10 cellular contexts compared by ENCODE assay signal in the genomic region with DNA sequence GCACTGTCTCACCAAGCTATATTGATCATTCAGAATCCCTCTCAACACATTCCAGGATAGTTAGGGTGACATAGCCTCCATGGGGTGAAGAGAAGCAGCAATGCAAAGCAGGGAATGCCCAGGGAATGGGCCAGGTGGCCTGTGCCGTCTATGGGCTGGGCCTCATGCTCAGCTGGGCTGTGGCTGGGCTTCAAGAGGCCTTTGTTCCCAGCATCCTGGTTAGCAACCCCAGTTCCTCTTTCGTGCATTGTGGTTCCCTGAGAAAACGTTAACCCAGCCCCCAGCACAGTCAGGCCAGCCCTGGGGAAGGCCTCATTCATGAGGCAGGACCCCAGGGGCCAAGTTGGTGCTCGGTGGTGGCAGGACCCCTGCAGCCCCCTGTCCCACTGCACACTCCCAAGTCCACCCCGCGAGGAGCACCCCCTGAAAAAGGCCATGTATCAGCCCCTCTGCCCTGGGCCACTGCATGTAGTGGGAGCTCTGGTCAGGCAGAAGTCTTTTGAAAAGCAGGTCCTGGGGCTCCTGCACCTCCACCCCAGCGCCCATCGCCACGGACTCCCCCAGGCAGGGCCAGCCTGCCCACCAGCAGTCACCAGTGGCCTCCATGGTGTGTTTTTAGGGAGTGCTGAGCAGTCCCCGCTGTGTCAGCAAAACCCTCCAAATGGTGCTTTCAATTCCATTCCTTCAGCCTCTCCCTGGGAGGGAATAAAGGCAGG. TPM values are rescaled to one million over a fixed set of nuclear protein-coding genes. Genes with fewer than 3 reads are reported as not detected.
DNase-seq lines count a peak whose midpoint lies in the region; ATAC-seq and TF ChIP-seq lines count a peak whose summit lies in the region.
"Had no signal": no experiment of that assay in that cellular context is flagged by ENCODE, and none has a peak within 500 bp of the region (broad histone marks: within the 10 kb centered on the region; RNA-seq: fewer than 3 reads in every experiment).

No MANE protein-coding gene starts in this region.

- DNase-seq in activated CD4-positive, alpha-beta T cell treated with anti-CD3 and anti-CD28 coated beads for 36 hours = no peak
- no peak for DNase-seq in activated CD4-positive, alpha-beta T cell treated with anti-CD3 and anti-CD28 coated beads for 48 hours
- DNase-seq in WTC11 (ENCODE audit: low spot score) = no peak
- no peak for DNase-seq in testis
- DNase-seq in NCI-H446 (lab: John Stamatoyannopoulos, UW) = no peak
- no peak for DNase-seq in stimulated activated CD4-positive, alpha-beta T cell treated with anti-CD3 and anti-CD28 coated beads, Interleukin-2, amount 100 ng/mL, for 48 hours

- CTCF ChIA-PET in activated CD4-positive, alpha-beta T cell treated with anti-CD3 and anti-CD28 coated beads for 36 hours (lab: Charles Lee) = interaction anchor here (0.6 to 5.6 kb wide), 16 partner anchors 9 to 582 kb away, joined by 3 to 26 read pairs (median 4); no protein-coding TSS in a partner anchor
- CTCF ChIA-PET in WTC11 (lab: Charles Lee) = interaction anchor here (1.0 to 4.1 kb wide), 8 partner anchors 10 to 318 kb away, joined by 3 to 18 read pairs (median 5); a partner anchor contains a TSS

- no peak for TF ChIP-seq CTCF in WTC11 (IDR thresholded peaks at IDR 0.05)
- TF ChIP-seq CTCF in testis (IDR thresholded peaks at IDR 0.05) = no peak

- no peaks in the 10 kb centered on the region for H3K27me3 Mint-ChIP-seq in activated CD4-positive, alpha-beta T cell treated with anti-CD3 and anti-CD28 coated beads for 36 hours
- no peaks in the 10 kb centered on the region for H3K27me3 Mint-ChIP-seq in WTC11 (ENCODE audit: low read depth)

- peaks cover 30% of the 10 kb centered on the region for H3K4me1 ChIP-seq in testis

- H3K9me3 ChIP-seq in testis = no peaks in the 10 kb centered on the region

- peak overlapping the region; percentile 63 for H3K27ac ChIP-seq in layer of hippocampus (ENCODE audit: low read depth, low read length)
- peak overlapping the region; percentile 7 to 62 for H3K27ac ChIP-seq in testis

- H3K36me3 Mint-ChIP-seq in activated CD4-positive, alpha-beta T cell treated with anti-CD3 and anti-CD28 coated beads for 36 hours (ENCODE audit: low read depth) = peaks cover 39% of the 10 kb centered on the region
- H3K36me3 Mint-ChIP-seq in WTC11 = no peaks in the 10 kb centered on the region

- H3K4me1 Mint-ChIP-seq in activated CD4-positive, alpha-beta T cell treated with anti-CD3 and anti-CD28 coated beads for 36 hours = peaks cover 97% of the 10 kb centered on the region
- H3K4me1 Mint-ChIP-seq in WTC11 = peaks cover 17% of the 10 kb centered on the region

- no peaks in the 10 kb centered on the region for H3K36me3 ChIP-seq in testis (ENCODE audit: low read depth, missing control alignments)

- ATAC-seq in activated CD4-positive, alpha-beta T cell treated with anti-CD3 and anti-CD28 coated beads for 36 hours = no peak
- ATAC-seq in WTC11 (peak; percentile 15), GM18520 (IDR thresholded peaks at IDR 0.05; ENCODE audit: unreplicated experiment) (no peak)

- no peak for TF ChIP-seq POLR2A in testis (IDR thresholded peaks at IDR 0.05)

- no peak overlapping the region for H3K4me3 ChIP-seq in testis

- H3K27ac Mint-ChIP-seq in activated CD4-positive, alpha-beta T cell treated with anti-CD3 and anti-CD28 coated beads for 36 hours = peak overlapping the region; percentile 99
- H3K27ac Mint-ChIP-seq in WTC11 = no peak overlapping the region

- H3K4me3 Mint-ChIP-seq in activated CD4-positive, alpha-beta T cell treated with anti-CD3 and anti-CD28 coated beads for 36 hours = peak overlapping the region; percentile 68
- no peak overlapping the region for H3K4me3 Mint-ChIP-seq in WTC11

- POLR2A ChIA-PET in activated CD4-positive, alpha-beta T cell treated with anti-CD3 and anti-CD28 coated beads for 36 hours (lab: Charles Lee) = interaction anchor here (0.6 to 1.4 kb wide), 4 partner anchors 11 to 25 kb away, joined by 3 to 6 read pairs (median 5); a partner anchor contains a TSS
- POLR2A ChIA-PET in WTC11 (lab: Charles Lee) = no interaction called here

- intact Hi-C loops in activated CD4-positive, alpha-beta T cell treated with anti-CD3 and anti-CD28 coated beads for 36 hours (cut with DNase I, micrococcal nuclease) = loop anchor here (1.0 to 2.0 kb wide), 3 partner anchors 21 to 25 kb away; a partner anchor contains a TSS
- intact Hi-C loops in testis (cut with DNase I; ENCODE audit: low total_unique reads) = no loop called here

- no peaks in the 10 kb centered on the region for H3K9me3 Mint-ChIP-seq in activated CD4-positive, alpha-beta T cell treated with anti-CD3 and anti-CD28 coated beads for 36 hours (ENCODE audit: low read depth)
- peaks cover 1% of the 10 kb centered on the region; the same call in 1 of the 2 replicates for H3K9me3 Mint-ChIP-seq in WTC11

- no peaks in the 10 kb centered on the region for H3K27me3 ChIP-seq in layer of hippocampus (ENCODE audit: control insufficient read depth, insufficient read depth, low read length)
- H3K27me3 ChIP-seq in testis = no peaks in the 10 kb centered on the region

- WGBS in testis, 2 donors = 82 to 87% methylated on average over 5 to 8 of the region's 10 CpGs

TF ChIP-seq in WTC11, 78 proteins besides CTCF, POLR2A, EP300 and RAD21:
- TF ChIP-seq, protein P1, sequence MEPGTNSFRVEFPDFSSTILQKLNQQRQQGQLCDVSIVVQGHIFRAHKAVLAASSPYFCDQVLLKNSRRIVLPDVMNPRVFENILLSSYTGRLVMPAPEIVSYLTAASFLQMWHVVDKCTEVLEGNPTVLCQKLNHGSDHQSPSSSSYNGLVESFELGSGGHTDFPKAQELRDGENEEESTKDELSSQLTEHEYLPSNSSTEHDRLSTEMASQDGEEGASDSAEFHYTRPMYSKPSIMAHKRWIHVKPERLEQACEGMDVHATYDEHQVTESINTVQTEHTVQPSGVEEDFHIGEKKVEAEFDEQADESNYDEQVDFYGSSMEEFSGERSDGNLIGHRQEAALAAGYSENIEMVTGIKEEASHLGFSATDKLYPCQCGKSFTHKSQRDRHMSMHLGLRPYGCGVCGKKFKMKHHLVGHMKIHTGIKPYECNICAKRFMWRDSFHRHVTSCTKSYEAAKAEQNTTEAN (CRISPR knock-in tag; IDR thresholded peaks at IDR 0.05) = no peak
- TF ChIP-seq SMAD3 (CRISPR knock-in tag; IDR thresholded peaks at IDR 0.05; ENCODE audit: borderline replicate concordance) (no peak), ZBTB21 (CRISPR knock-in tag; IDR thresholded peaks at IDR 0.05; ENCODE audit: borderline replicate concordance) (no peak), ATF1 (CRISPR knock-in tag; IDR thresholded peaks at IDR 0.05) (no peak), NFYB (CRISPR knock-in tag; conservative IDR thresholded peaks at IDR 0.05; ENCODE audit: low read depth) (no peak), ETV6 (CRISPR knock-in tag; IDR thresholded peaks at IDR 0.05) (no peak), OVOL2 (CRISPR knock-in tag; IDR thresholded peaks at IDR 0.05; ENCODE audit: borderline replicate concordance) (no peak), ZNF138 (CRISPR knock-in tag; conservative IDR thresholded peaks at IDR 0.05) (no peak), TCF7 (CRISPR knock-in tag; IDR thresholded peaks at IDR 0.05; ENCODE audit: low read depth) (no peak), FOXK1 (CRISPR knock-in tag; IDR thresholded peaks at IDR 0.05) (no peak), SOX15 (CRISPR knock-in tag; IDR thresholded peaks at IDR 0.05) (no peak), FOXP1 (CRISPR knock-in tag; IDR thresholded peaks at IDR 0.05; ENCODE audit: borderline replicate concordance) (no peak), RELA (CRISPR knock-in tag; IDR thresholded peaks at IDR 0.05; ENCODE audit: borderline replicate concordance) (no peak)
- TF ChIP-seq, protein P2, sequence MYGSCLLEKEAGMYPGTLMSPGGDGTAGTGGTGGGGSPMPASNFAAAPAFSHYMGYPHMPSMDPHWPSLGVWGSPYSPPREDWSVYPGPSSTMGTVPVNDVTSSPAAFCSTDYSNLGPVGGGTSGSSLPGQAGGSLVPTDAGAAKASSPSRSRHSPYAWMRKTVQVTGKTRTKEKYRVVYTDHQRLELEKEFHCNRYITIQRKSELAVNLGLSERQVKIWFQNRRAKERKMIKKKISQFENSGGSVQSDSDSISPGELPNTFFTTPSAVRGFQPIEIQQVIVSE (CRISPR knock-in tag; IDR thresholded peaks at IDR 0.05; ENCODE audit: borderline replicate concordance) = no peak
- TF ChIP-seq, protein P3, sequence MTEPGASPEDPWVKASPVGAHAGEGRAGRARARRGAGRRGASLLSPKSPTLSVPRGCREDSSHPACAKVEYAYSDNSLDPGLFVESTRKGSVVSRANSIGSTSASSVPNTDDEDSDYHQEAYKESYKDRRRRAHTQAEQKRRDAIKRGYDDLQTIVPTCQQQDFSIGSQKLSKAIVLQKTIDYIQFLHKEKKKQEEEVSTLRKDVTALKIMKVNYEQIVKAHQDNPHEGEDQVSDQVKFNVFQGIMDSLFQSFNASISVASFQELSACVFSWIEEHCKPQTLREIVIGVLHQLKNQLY (CRISPR knock-in tag; IDR thresholded peaks at IDR 0.05) = no peak
TF ChIP-seq in WTC11: peak in this region for 0.

RNA-seq across cellular contexts. Expression of a gene that starts 25.4 kb away (rescaled TPM):
- total RNA-seq in activated CD4-positive, alpha-beta T cell treated with anti-CD3 and anti-CD28 coated beads for 36 hours = 100 to 1,000 TPM in 1 of 2 experiments, 10 to 100 TPM in 1; 78.2 to 104 TPM
- total RNA-seq in WTC11 (2021) (0.74 to 1.3 TPM (median 0.78 TPM) in 3 replicates), testis (10 to 100 TPM; 26.1 to 54.6 TPM)
- 54.4 TPM for polyA plus RNA-seq in testis (ENCODE audit: insufficient read depth, low read depth, low replicate concordance)
- total RNA-seq: A673 had no signal

RNA-seq across cellular contexts. Expression of a gene that starts 28.4 kb away (rescaled TPM):
- total RNA-seq in activated CD4-positive, alpha-beta T cell treated with anti-CD3 and anti-CD28 coated beads for 36 hours = under 1 TPM; 0.34 to 0.40 TPM
- total RNA-seq in WTC11 (2021) (0.48 to 0.99 TPM (median 0.85 TPM) in 3 replicates), testis (under 1 TPM; 0.47 to 0.87 TPM)
- polyA plus RNA-seq in testis (ENCODE audit: insufficient read depth, low read depth, low replicate concordance) = 1.7 TPM
- total RNA-seq: A673, fibroblast of villous mesenchyme had no signal

Comparison
In these comparisons a context has a peak if more than half of its experiments do, and no peak if none do; other contexts are left out.
1. RNA of a gene that starts 25.4 kb away (total RNA-seq): 78.2 to 104 TPM in activated CD4-positive, alpha-beta T cell treated with anti-CD3 and anti-CD28 coated beads for 36 hours and 26.1 to 54.6 TPM in testis; 0.74 to 1.3 TPM in WTC11; every median in the first group is over 10 times any median in the second.